ENCODE assay signal across 9 cellular contexts in the genomic region with DNA sequence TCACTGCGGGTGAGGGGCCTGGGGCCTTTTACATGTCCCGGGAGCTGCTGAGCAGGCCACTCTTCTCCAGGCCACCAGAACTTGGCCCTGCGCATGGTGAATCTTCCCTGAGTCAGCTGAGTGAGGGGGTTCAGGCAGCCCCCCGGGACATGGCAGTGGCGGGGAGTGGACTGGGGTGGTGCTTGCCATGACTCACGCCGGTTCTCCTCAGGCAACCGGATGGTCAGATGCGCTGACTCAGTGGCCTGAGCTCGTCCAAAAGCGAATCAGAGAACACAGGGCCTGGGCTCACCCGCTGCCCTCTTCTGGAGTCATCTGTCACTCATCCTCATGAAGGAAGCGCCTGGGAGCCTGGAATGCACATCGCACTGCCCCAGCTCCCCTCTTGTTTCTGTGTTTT. TPM values are rescaled to one million over a fixed set of nuclear protein-coding genes. Genes with fewer than 3 reads are reported as not detected.
A peak's percentile ranks its signal among the peaks of the same experiment; 100 is the strongest.
DNase-seq lines count a peak whose midpoint lies in the region; ATAC-seq and TF ChIP-seq lines count a peak whose summit lies in the region.
"Had no signal": no experiment of that assay in that cellular context is flagged by ENCODE, and none has a peak within 500 bp of the region (broad histone marks: within the 10 kb centered on the region; RNA-seq: fewer than 3 reads in every experiment).

No MANE protein-coding gene starts in this region.

- H3K4me1 Mint-ChIP-seq in WTC11, result peaks cover 10% of the 10 kb centered on the region

- H3K9me2 ChIP-seq in SK-N-SH, result no peaks in the 10 kb centered on the region

- H3K14ac ChIP-seq in trophoblast cell (ENCODE audit: low read length), result no peak overlapping the region

- H3K9me3 ChIP-seq in SK-N-SH (no peaks in the 10 kb centered on the region), trophoblast cell (ENCODE audit: insufficient read depth, low read depth, low read length) (no peaks in the 10 kb centered on the region)

- H2AK5ac ChIP-seq in trophoblast cell (ENCODE audit: low read length), result no peak overlapping the region

- no peak overlapping the region for H2BK120ac ChIP-seq in trophoblast cell (ENCODE audit: insufficient read depth, low read length, poor library complexity)

- 70% methylated on average over 6 of the region's 14 CpGs for WGBS in SK-N-SH (ENCODE audit: low lambda C conversion rate)
- WGBS in trophoblast cell (ENCODE audit: extremely low coverage, insufficient coverage, insufficient read length), result no CpG with 5 or more reads among the region's 14 CpGs

- H3K27me3 ChIP-seq in SK-N-SH (ENCODE audit: insufficient read depth), result no peaks in the 10 kb centered on the region
- no peaks in the 10 kb centered on the region for H3K27me3 ChIP-seq in trophoblast cell (ENCODE audit: insufficient read depth, low read length)

- H3K9ac ChIP-seq in SK-N-SH, result no peak overlapping the region
- H3K9ac ChIP-seq in trophoblast cell (ENCODE audit: low read length), result no peak overlapping the region

- TF ChIP-seq EP300 in SK-N-SH (IDR thresholded peaks at IDR 0.05; ENCODE audit: borderline replicate concordance in 1 of 2, low read depth in 1 of 2, low read length in 1 of 2), result peak in 1 of 2 experiments; percentile 43; a peak in 1 of 4 replicates

- H3K27ac Mint-ChIP-seq in WTC11, result no peak overlapping the region
- H3K27ac Mint-ChIP-seq: effector memory CD8-positive, alpha-beta T cell had no signal

- H2BK12ac ChIP-seq in trophoblast cell (ENCODE audit: low read length), result no peak overlapping the region

- peaks cover 7% of the 10 kb centered on the region for H3K79me1 ChIP-seq in trophoblast cell (ENCODE audit: low read length)

- H4K8ac ChIP-seq in trophoblast cell (ENCODE audit: low read depth, low read length), result peak overlapping the region; percentile 2

- H3K23ac ChIP-seq in trophoblast cell (ENCODE audit: low read length), result no peak overlapping the region

- H4K20me1 ChIP-seq in SK-N-SH (ENCODE audit: insufficient read depth), result no peaks in the 10 kb centered on the region

- no peak overlapping the region for H3K18ac ChIP-seq in trophoblast cell (ENCODE audit: low read length)

- no peaks in the 10 kb centered on the region for H3K36me3 Mint-ChIP-seq in WTC11

- DNase-seq in AG09319 (ENCODE audit: extremely low read depth, low read depth) (peak; percentile 50), SK-N-SH (no peak), fibroblast of mammary gland (ENCODE audit: low read depth) (peak; percentile 99), trophoblast cell (no peak), DMS53 treated with DMSO at 0.1 percent for 48 hours (lab: John Stamatoyannopoulos, UW; ENCODE audit: unreplicated experiment) (no peak), WTC11 (ENCODE audit: low spot score) (no peak)
- DNase-seq in activated effector memory CD4-positive, alpha-beta T cell treated with Interleukin-2 at 50 U/mL for 16 hours, result no peak
- DNase-seq: effector memory CD8-positive, alpha-beta T cell had no signal

- H3K27me3 Mint-ChIP-seq in WTC11 (ENCODE audit: low read depth), result no peaks in the 10 kb centered on the region

- peaks cover 0 to 18% of the 10 kb centered on the region in 2 experiments; a peak in 2 of 4 replicates for H3K4me1 ChIP-seq in SK-N-SH (ENCODE audit: control insufficient read depth in 1 of 2, insufficient read depth in 2 of 2, low read depth in 1 of 2, low read length in 1 of 2)
- peaks cover 15% of the 10 kb centered on the region in 2 experiments for H3K4me1 ChIP-seq in trophoblast cell (ENCODE audit: control insufficient read depth in 1 of 2, insufficient read depth in 2 of 2, low read length in 2 of 2)

- no peaks in the 10 kb centered on the region; the same call in 1 of the 2 replicates for H3K79me2 ChIP-seq in SK-N-SH (ENCODE audit: insufficient read depth)
- H3K79me2 ChIP-seq in trophoblast cell (ENCODE audit: control insufficient read depth, insufficient read depth, low read length, poor library complexity), result no peaks in the 10 kb centered on the region

- H4K12ac ChIP-seq in trophoblast cell (ENCODE audit: low read depth, low read length), result no peak overlapping the region

- H3K4me2 ChIP-seq in SK-N-SH (peak overlapping the region; percentile 61), trophoblast cell (ENCODE audit: low read length) (no peak overlapping the region)

- H3K27ac ChIP-seq in SK-N-SH (ENCODE audit: low read depth in 2 of 2, low read length in 1 of 2), result peak overlapping the region in 1 of 2 experiments; percentile 83; a peak in 2 of 4 replicates
- no peak overlapping the region for H3K27ac ChIP-seq in trophoblast cell (ENCODE audit: low read depth, low read length)

- H3K4ac ChIP-seq in trophoblast cell (ENCODE audit: low read depth, low read length), result no peak overlapping the region

- no peaks in the 10 kb centered on the region for H3K9me3 Mint-ChIP-seq in WTC11
- H3K9me3 Mint-ChIP-seq: effector memory CD8-positive, alpha-beta T cell had no signal

- CTCF ChIA-PET in SK-N-SH (lab: Yijun Ruan, JAX) (interaction anchor here (1.3 to 3.4 kb wide), 4 partner anchors 16 to 71 kb away, joined by 3 to 11 read pairs (median 4); no protein-coding TSS in a partner anchor), WTC11 (lab: Charles Lee) (interaction anchor here (0.9 to 1.8 kb wide), 7 partner anchors 11 to 227 kb away, joined by 3 to 6 read pairs (median 4); no protein-coding TSS in a partner anchor)

- H2AFZ ChIP-seq in SK-N-SH (ENCODE audit: low read depth) (no peak overlapping the region), trophoblast cell (ENCODE audit: insufficient read depth, low read length, poor library complexity) (no peak overlapping the region)

- peaks cover 15% of the 10 kb centered on the region for H3F3A ChIP-seq in SK-N-SH (replicated peaks; ENCODE audit: insufficient read depth)

- ATAC-seq in WTC11 (no peak), GM18517 (IDR thresholded peaks at IDR 0.05; ENCODE audit: unreplicated experiment) (no peak)
- ATAC-seq: effector memory CD8-positive, alpha-beta T cell had no signal

- H3K4me3 Mint-ChIP-seq in WTC11, result no peak overlapping the region
- H3K4me3 Mint-ChIP-seq: effector memory CD8-positive, alpha-beta T cell had no signal

- H3K4me3 ChIP-seq in SK-N-SH (ENCODE audit: low read depth in 2 of 2, low read length in 1 of 2) (no peak overlapping the region), fibroblast of mammary gland (ENCODE audit: control insufficient read depth, low read depth, low read length) (peak overlapping the region; percentile 64), trophoblast cell (ENCODE audit: low read depth, low read length) (no peak overlapping the region)

- H3K36me3 ChIP-seq in SK-N-SH (replicated peaks in 1 of 2; ENCODE audit: control insufficient read depth in 1 of 2, insufficient read depth in 2 of 2, low read length in 1 of 2) (peaks cover 3% of the 10 kb centered on the region in 2 experiments), trophoblast cell (ENCODE audit: control insufficient read depth in 1 of 2, insufficient read depth in 2 of 2, low read length in 2 of 2) (peaks cover 6 to 14% of the 10 kb centered on the region in 2 experiments)

- TF ChIP-seq CTCF in AG09319 (IDR thresholded peaks at IDR 0.05; ENCODE audit: low read depth, low read length), result no peak
- no peak for TF ChIP-seq CTCF in SK-N-SH (IDR thresholded peaks at IDR 0.05)
- no peak for TF ChIP-seq CTCF in fibroblast of mammary gland (conservative IDR thresholded peaks at IDR 0.05; ENCODE audit: control insufficient read depth, insufficient read depth, low read depth, low read length)
- TF ChIP-seq CTCF in WTC11 (IDR thresholded peaks at IDR 0.05), result no peak

- no peak overlapping the region for H2BK5ac ChIP-seq in trophoblast cell (ENCODE audit: low read depth, low read length, poor library complexity)

- no peak overlapping the region for H4K91ac ChIP-seq in trophoblast cell (ENCODE audit: low read depth, low read length)

- TF ChIP-seq RAD21 in SK-N-SH (IDR thresholded peaks at IDR 0.05; ENCODE audit: low read length), result no peak

- POLR2A ChIA-PET in SK-N-SH (lab: Yijun Ruan, JAX), result interaction anchor here (0.6 kb wide), 1 partner anchor 930 kb away, joined by 3 read pairs; no protein-coding TSS in a partner anchor
- POLR2A ChIA-PET in WTC11 (lab: Charles Lee), result no interaction called here

TF ChIP-seq in SK-N-SH, 30 proteins besides CTCF, POLR2A, EP300 and RAD21 (continues in another document):
- TF ChIP-seq RFX5 (IDR thresholded peaks at IDR 0.05; ENCODE audit: low read length), result no peak

TF ChIP-seq in WTC11, 78 proteins besides CTCF, POLR2A, EP300 and RAD21 (continues in another document):
- no peak for TF ChIP-seq OVOL2 (CRISPR knock-in tag; IDR thresholded peaks at IDR 0.05; ENCODE audit: borderline replicate concordance)
- no peak for TF ChIP-seq ZNF423 (CRISPR knock-in tag; IDR thresholded peaks at IDR 0.05)
- no peak for TF ChIP-seq ETV6 (CRISPR knock-in tag; IDR thresholded peaks at IDR 0.05)
- no peak for TF ChIP-seq NR1H2 (CRISPR knock-in tag; IDR thresholded peaks at IDR 0.05)
- TF ChIP-seq TP53 (CRISPR knock-in tag; IDR thresholded peaks at IDR 0.05), result no peak
- no peak for TF ChIP-seq FOXK1 (CRISPR knock-in tag; IDR thresholded peaks at IDR 0.05)
- no peak for TF ChIP-seq GABPB1 (CRISPR knock-in tag; IDR thresholded peaks at IDR 0.05)
- TF ChIP-seq, protein P1, sequence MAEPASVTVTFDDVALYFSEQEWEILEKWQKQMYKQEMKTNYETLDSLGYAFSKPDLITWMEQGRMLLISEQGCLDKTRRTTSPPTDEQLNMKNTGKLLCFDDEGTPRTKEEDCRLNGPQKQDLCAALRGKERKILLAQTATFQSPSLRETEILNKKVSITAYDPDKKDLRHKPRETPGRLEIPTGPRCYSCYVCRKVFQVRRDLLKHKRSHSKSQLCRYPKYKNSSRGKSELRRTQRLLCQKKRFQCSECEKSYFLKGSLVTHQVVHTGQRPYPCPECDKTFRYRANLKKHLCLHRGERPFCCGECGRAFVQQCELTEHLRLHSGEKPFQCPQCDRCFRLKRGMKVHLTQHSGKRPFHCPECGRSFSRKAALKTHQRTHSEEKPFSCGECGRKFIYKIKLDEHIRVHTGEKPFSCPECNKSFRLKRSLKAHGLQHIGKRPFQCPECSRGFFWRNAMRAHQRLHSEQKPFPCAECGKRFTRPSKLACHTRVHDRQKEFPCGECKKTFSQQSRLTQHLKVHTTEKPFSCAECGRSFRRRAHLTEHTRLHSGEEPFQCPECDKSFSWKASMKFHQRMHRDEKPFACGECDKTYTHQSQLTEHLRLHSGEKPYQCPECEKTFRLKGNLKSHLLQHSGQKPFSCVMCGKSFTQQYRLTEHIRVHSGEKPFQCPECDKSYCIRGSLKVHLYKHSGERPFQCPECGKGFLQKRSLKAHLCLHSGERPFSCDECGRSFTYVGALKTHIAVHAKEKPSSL (CRISPR knock-in tag; conservative IDR thresholded peaks at IDR 0.05), result no peak
- TF ChIP-seq SOX15 (CRISPR knock-in tag; IDR thresholded peaks at IDR 0.05), result no peak

RNA-seq across cellular contexts. Expression of a gene that starts 33.5 kb away (rescaled TPM):
- polyA plus RNA-seq in SK-N-SH (2012; rRNA removed), result 291 and 339 TPM in 2 replicates
- polyA plus RNA-seq in SK-N-SH (2012; cell fraction: cytosol; rRNA removed), result 289 and 306 TPM in 2 replicates
- polyA plus RNA-seq in SK-N-SH (2012; cell fraction: nucleus; rRNA removed), result 141 and 235 TPM in 2 replicates
- 135 and 141 TPM in 2 replicates for polyA plus RNA-seq in trophoblast cell (2013)
- total RNA-seq in WTC11 (2021), result 15.4 to 18.3 TPM (median 16.0 TPM) in 3 replicates

RNA-seq across cellular contexts. Expression of a gene that starts 40.4 kb away (rescaled TPM):
- not detected in 2 replicates for polyA plus RNA-seq in SK-N-SH (2012; rRNA removed)
- polyA plus RNA-seq in SK-N-SH (2012; cell fraction: cytosol; rRNA removed), result 0.04 TPM in 1 of 2 replicates, not detected in the other
- not detected in 2 replicates for polyA plus RNA-seq in SK-N-SH (2012; cell fraction: nucleus; rRNA removed)
- polyA plus RNA-seq in trophoblast cell (2013), result 0.07 and 0.12 TPM in 2 replicates
- not detected in 3 replicates for total RNA-seq in WTC11 (2021)

Comparison
In these comparisons a context has a peak if more than half of its experiments do, and no peak if none do; other contexts are left out.
1. DNase-seq: peak in AG09319 (single experiment) and fibroblast of mammary gland (single experiment); none in SK-N-SH (single experiment), trophoblast cell (0 of 2), DMS53 treated with DMSO at 0.1 percent for 48 hours (single experiment), WTC11 (single experiment) and activated effector memory CD4-positive, alpha-beta T cell treated with Interleukin-2 at 50 U/mL for 16 hours (single experiment).